Comparison of ENCODE assay signal across 8 cellular contexts in the genomic region with DNA sequence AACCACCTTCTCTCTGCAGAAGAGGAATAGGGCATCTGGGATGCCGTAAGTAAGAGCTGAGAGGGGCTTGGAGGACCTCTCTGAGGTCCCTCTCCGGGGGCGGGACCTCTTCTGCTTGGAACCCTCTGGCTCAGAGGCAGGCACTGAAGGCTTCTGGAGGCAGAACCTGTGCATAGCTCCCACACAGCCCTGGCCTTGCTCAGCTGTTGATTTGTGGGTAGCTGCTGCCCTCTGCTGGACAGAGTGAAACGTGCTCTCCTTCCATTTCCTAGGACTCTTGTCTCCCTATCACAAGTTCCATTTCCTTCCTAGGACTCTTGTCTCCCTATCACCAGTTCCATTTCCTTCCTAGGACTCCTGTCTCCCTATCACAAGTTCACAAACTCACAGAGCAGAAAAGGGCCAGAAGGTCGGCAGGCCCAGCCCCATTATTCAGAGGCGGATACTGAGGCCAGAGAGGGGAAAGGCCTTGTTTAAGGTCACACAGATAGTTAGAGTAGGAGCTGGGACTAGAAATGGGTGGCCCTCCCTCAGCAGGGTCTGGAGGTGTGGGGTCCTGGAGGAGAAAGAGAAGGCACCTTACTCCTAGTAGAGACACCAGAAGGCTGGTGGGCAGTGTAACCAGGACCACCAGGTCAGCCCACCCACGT. TPM values are rescaled to one million over a fixed set of nuclear protein-coding genes. Genes with fewer than 3 reads are reported as not detected.
DNase-seq lines count a peak whose midpoint lies in the region; TF ChIP-seq lines count a peak whose summit lies in the region.

No MANE protein-coding gene starts in this region.

- DNase-seq in EH (ENCODE audit: low read depth) = peak; percentile 83
- DNase-seq in GOT3 (lab: John Stamatoyannopoulos, UW) = peak; percentile 41
- peak; percentile 73 for DNase-seq in RWPE1 (ENCODE audit: low spot score)
- peak; percentile 55 for DNase-seq in activated T-helper 1 cell treated with Interleukin-2 at 50 U/mL for 16 hours (ENCODE audit: low read depth)
- peak; percentile 92 for DNase-seq in fibroblast of pulmonary artery (ENCODE audit: low read depth)
- DNase-seq in neuronal stem cell (ENCODE audit: low spot score) = peak; percentile 87
- DNase-seq in substantia nigra (lab: John Stamatoyannopoulos, UW) = peak; percentile 16 to 87 (median 74)

- H3K9me3 ChIP-seq in neuronal stem cell (replicated peaks in 1 of 2; ENCODE audit: control insufficient read depth in 2 of 2, insufficient read depth in 1 of 2, low read depth in 1 of 2, low read length in 2 of 2) = peaks cover 0 to 5% of the 10 kb centered on the region in 2 donors

- CTCF ChIA-PET in RWPE1 (lab: Yijun Ruan, JAX) = interaction anchor here (0.5 to 3.2 kb wide), 14 partner anchors 11 to 430 kb away, joined by 3 to 25 read pairs (median 4); partner anchors contain the start of gene NOD1

- H3K23ac ChIP-seq in neuronal stem cell (ENCODE audit: low read depth, low read length, poor library complexity) = no peak overlapping the region

- H2BK12ac ChIP-seq in neuronal stem cell (ENCODE audit: low read length) = no peak overlapping the region

- H3K79me1 ChIP-seq in neuronal stem cell (ENCODE audit: low read depth, low read length) = no peaks in the 10 kb centered on the region

- POLR2A ChIA-PET in RWPE1 (lab: Yijun Ruan, JAX; ENCODE audit: low non-redundant PET) = no interaction called here

- no CpG with 5 or more reads among the region's 7 CpGs for WGBS in neuronal stem cell (ENCODE audit: extremely low coverage in 2 of 2, insufficient read length in 2 of 2, insufficient replicate concordance in 1 of 2), 2 donors

- H2AFZ ChIP-seq in neuronal stem cell (ENCODE audit: low read length) = no peak overlapping the region

- no peak overlapping the region for H3K4me2 ChIP-seq in neuronal stem cell (ENCODE audit: insufficient read depth, low read length, poor library complexity, severe bottlenecking)

- no peak overlapping the region for H4K91ac ChIP-seq in neuronal stem cell (ENCODE audit: low read depth, low read length, poor library complexity)

- no peak overlapping the region for H3K9ac ChIP-seq in neuronal stem cell (ENCODE audit: low read depth, low read length, poor library complexity)

- no peaks in the 10 kb centered on the region for H3K27me3 ChIP-seq in neuronal stem cell (ENCODE audit: control insufficient read depth in 3 of 3, insufficient read depth in 3 of 3, low read depth in 1 of 3, low read length in 3 of 3)

- H2BK5ac ChIP-seq in neuronal stem cell (ENCODE audit: low read length) = no peak overlapping the region

- TF ChIP-seq CTCF in LNCAP (IDR thresholded peaks at IDR 0.05) (peak; percentile 74), RWPE1 (conservative IDR thresholded peaks at IDR 0.05; ENCODE audit: low read depth) (peak; percentile 82), fibroblast of pulmonary artery (IDR thresholded peaks at IDR 0.05; ENCODE audit: low read length, missing control alignments) (peak; percentile 82)

- H3K27ac ChIP-seq in RWPE1 (0 out of 2 replicates have a peak overlapping the region, but pooled peaks have one; percentile 37), neuronal stem cell (replicated peaks; ENCODE audit: low read length) (no peak overlapping the region), substantia nigra (ENCODE audit: low read depth, low read length, poor library complexity, severe bottlenecking) (peak overlapping the region; percentile 10)

- peak overlapping the region; percentile 5 for H3K18ac ChIP-seq in neuronal stem cell (ENCODE audit: low read length)

- peak overlapping the region; percentile 2 for H2BK120ac ChIP-seq in neuronal stem cell (ENCODE audit: low read depth, low read length)

- H4K8ac ChIP-seq in neuronal stem cell (ENCODE audit: low read depth, low read length) = no peak overlapping the region

- H2BK15ac ChIP-seq in neuronal stem cell (ENCODE audit: low read length) = no peak overlapping the region

- no peak overlapping the region for H3K4ac ChIP-seq in neuronal stem cell (ENCODE audit: low read length)

- H2AK5ac ChIP-seq in neuronal stem cell (ENCODE audit: low read depth, low read length) = no peak overlapping the region

- no peak overlapping the region for H3K4me3 ChIP-seq in fibroblast of pulmonary artery (replicated peaks; ENCODE audit: low read depth, low read length)
- no peak overlapping the region for H3K4me3 ChIP-seq in neuronal stem cell (ENCODE audit: low read length in 2 of 2)

- H3K36me3 ChIP-seq in neuronal stem cell (replicated peaks in 1 of 2; ENCODE audit: control insufficient read depth in 2 of 2, insufficient read depth in 2 of 2, low read length in 2 of 2) = peaks cover 0 to 48% of the 10 kb centered on the region in 2 donors

- H3K14ac ChIP-seq in neuronal stem cell (ENCODE audit: low read length) = no peak overlapping the region

- H3K4me1 ChIP-seq in neuronal stem cell (ENCODE audit: control insufficient read depth in 2 of 2, insufficient read depth in 1 of 2, low read depth in 1 of 2, low read length in 2 of 2) = peaks cover 3 to 4% of the 10 kb centered on the region in 2 donors

RNA-seq across cellular contexts. Expression of gene GARS1, which starts 30.3 kb away (rescaled TPM):
- 102 TPM for polyA plus RNA-seq in neuronal stem cell (2013, experiment 1 of 2)
- 101 TPM for polyA plus RNA-seq in neuronal stem cell (2013, experiment 2 of 2)

RNA-seq across cellular contexts. Expression of gene GGCT, which starts 59.7 kb away (rescaled TPM):
- 84.3 TPM for polyA plus RNA-seq in neuronal stem cell (2013, experiment 1 of 2)
- polyA plus RNA-seq in neuronal stem cell (2013, experiment 2 of 2) = 85.9 TPM

Comparison
In these comparisons a context has a peak if more than half of its experiments do, and no peak if none do; other contexts are left out.
1. DNase-seq: peak in every context shown above with its lines; median percentile 92 in fibroblast of pulmonary artery; 87 in neuronal stem cell; 83 in EH; 74 in substantia nigra; 73 in RWPE1; 55 in activated T-helper 1 cell treated with Interleukin-2 at 50 U/mL for 16 hours; 41 in GOT3.